ENCODE assay signal across 8 cellular contexts in genomic region chr12:123270380-123271181, GRCh38. TPM values are rescaled to one million over a fixed set of nuclear protein-coding genes. Genes with fewer than 3 reads are reported as not detected.
A peak's percentile ranks its signal among the peaks of the same experiment; 100 is the strongest.
DNase-seq lines count a peak whose midpoint lies in the region; ATAC-seq, FAIRE-seq and TF ChIP-seq lines count a peak whose summit lies in the region.

No MANE protein-coding gene starts in this region.

- 0 out of 2 replicates have a peak, but pooled peaks cover 6% of the 10 kb centered on the region for H3F3A ChIP-seq in Loucy (ENCODE audit: low read depth)

- H3K79me2 ChIP-seq in Loucy (ENCODE audit: insufficient read depth, low read length) (peaks cover 56% of the 10 kb centered on the region), GM12878 (ENCODE audit: control insufficient read depth, insufficient read depth, low read length) (peaks cover 27% of the 10 kb centered on the region)

- H3K27me3 Mint-ChIP-seq in CD4-positive, CD25-positive, alpha-beta regulatory T cell = peaks cover 11% of the 10 kb centered on the region

- H3K9me3 Mint-ChIP-seq in CD4-positive, CD25-positive, alpha-beta regulatory T cell = no peaks in the 10 kb centered on the region

- CTCF ChIA-PET in GM12878 (lab: Yijun Ruan, JAX) = interaction anchor here (0.7 to 2.1 kb wide), 8 partner anchors 22 to 332 kb away, joined by 3 to 9 read pairs (median 4); no protein-coding TSS in a partner anchor

- POLR2A ChIA-PET in GM12878 (lab: Charles Lee) = interaction anchor here (1.5 to 1.8 kb wide), 2 partner anchors 95 to 351 kb away, joined by 4 to 5 read pairs; no protein-coding TSS in a partner anchor

- TSS peak; percentile 54 for BruUV-seq in GM12878 (replicated peaks; lab: Mats Ljungman, UMichigan)

- SMC1A ChIA-PET in GM12878 (lab: Charles Lee; ENCODE audit: uncharacterized antibody, unreplicated experiment) = interaction anchor here (0.9 to 1.1 kb wide), 3 partner anchors 55 to 311 kb away, joined by 3 to 4 read pairs (median 3); no protein-coding TSS in a partner anchor

- no peaks in the 10 kb centered on the region for H3K36me3 Mint-ChIP-seq in CD4-positive, CD25-positive, alpha-beta regulatory T cell

- H3K27me3 ChIP-seq in CD4-positive, CD25-positive, alpha-beta regulatory T cell (ENCODE audit: control insufficient read depth, insufficient read depth, low read length) = no peaks in the 10 kb centered on the region
- H3K27me3 ChIP-seq in Loucy (ENCODE audit: insufficient read depth, low read length, poor library complexity, severe bottlenecking) (no peaks in the 10 kb centered on the region), GM12878 (replicated peaks in 1 of 2; ENCODE audit: control insufficient read depth in 2 of 2, insufficient read depth in 2 of 2, low read length in 1 of 2) (no peaks in the 10 kb centered on the region)

- peaks cover 0 to 24% (median 6%) of the 10 kb centered on the region in 4 donors for H3K4me1 Mint-ChIP-seq in CD4-positive, CD25-positive, alpha-beta regulatory T cell

- no peak for ATAC-seq in CD4-positive, CD25-positive, alpha-beta regulatory T cell (ENCODE audit: low read depth in 2 of 2)
- ATAC-seq in GM19397 (IDR thresholded peaks at IDR 0.05; ENCODE audit: unreplicated experiment) (peak; percentile 5), GM12878 (peak; percentile 9)

- H2AFZ ChIP-seq in Loucy (ENCODE audit: low read length) = peak overlapping the region; percentile 80
- peak overlapping the region; percentile 69 for H2AFZ ChIP-seq in GM12878 (ENCODE audit: control insufficient read depth, low read depth, low read length)

- FAIRE-seq in GM12878 (lab: Jason Lieb, UNC) = no peak

- no peaks in the 10 kb centered on the region for H3K9me2 ChIP-seq in Loucy (replicated peaks; ENCODE audit: low read depth, low read length)

- RAD21 ChIA-PET in GM12878 (lab: Charles Lee; ENCODE audit: unreplicated experiment) = interaction anchor here (0.7 to 1.5 kb wide), 6 partner anchors 33 to 311 kb away, joined by 3 to 4 read pairs (median 3); partner anchors contain the start of gene SNRNP35

- H3K4me2 ChIP-seq in Loucy (ENCODE audit: low read depth, low read length, poor library complexity, severe bottlenecking) = peak overlapping the region; percentile 90
- H3K4me2 ChIP-seq in GM12878 (ENCODE audit: control insufficient read depth, insufficient read depth) = peak overlapping the region; percentile 84

- TF ChIP-seq RAD21 in GM12878 (IDR thresholded peaks at IDR 0.05; ENCODE audit: insufficient read depth, low read depth, low read length) = no peak

- no peaks in the 10 kb centered on the region for H3K9me3 ChIP-seq in CD4-positive, CD25-positive, alpha-beta regulatory T cell (ENCODE audit: control insufficient read depth in 2 of 2, low read length in 2 of 2)
- H3K9me3 ChIP-seq in Loucy (ENCODE audit: insufficient read depth, low read depth, low read length) (no peaks in the 10 kb centered on the region), GM12878 (replicated peaks; ENCODE audit: control insufficient read depth, insufficient read depth, low read length) (no peaks in the 10 kb centered on the region)

- peak overlapping the region; percentile 78 to 91 (median 88) for H3K4me3 Mint-ChIP-seq in CD4-positive, CD25-positive, alpha-beta regulatory T cell

- H3K27ac ChIP-seq in CD4-positive, CD25-positive, alpha-beta regulatory T cell (ENCODE audit: insufficient read depth, low read length, poor library complexity, severe bottlenecking) = no peak overlapping the region
- H3K27ac ChIP-seq in GM12878 (ENCODE audit: control insufficient read depth, insufficient read depth) = peak overlapping the region; percentile 82

- H3K36me3 ChIP-seq in CD4-positive, CD25-positive, alpha-beta regulatory T cell (ENCODE audit: control insufficient read depth, insufficient read depth, low read length) = no peaks in the 10 kb centered on the region
- no peaks in the 10 kb centered on the region; the same call in 1 of the 2 replicates for H3K36me3 ChIP-seq in Loucy (ENCODE audit: insufficient read depth, low read length)
- no peaks in the 10 kb centered on the region; a peak in 1 of 4 replicates for H3K36me3 ChIP-seq in GM12878 (ENCODE audit: control insufficient read depth in 2 of 2, insufficient read depth in 2 of 2, low read length in 1 of 2)

- TF ChIP-seq POLR2A in GM12878 (IDR thresholded peaks at IDR 0.05; ENCODE audit: low read depth, low read length) = no peak

- no peak overlapping the region for H3K27ac Mint-ChIP-seq in CD4-positive, CD25-positive, alpha-beta regulatory T cell

- H3K9ac ChIP-seq in Loucy (ENCODE audit: low read depth, low read length, poor library complexity, severe bottlenecking) (peak overlapping the region; percentile 93), GM12878 (ENCODE audit: control insufficient read depth, insufficient read depth, low read length) (peak overlapping the region; percentile 93)

- H3K4me1 ChIP-seq in CD4-positive, CD25-positive, alpha-beta regulatory T cell (ENCODE audit: control insufficient read depth, insufficient read depth, low read length, poor library complexity, severe bottlenecking) = peaks cover 22% of the 10 kb centered on the region
- H3K4me1 ChIP-seq in Loucy (ENCODE audit: insufficient read depth, low read length, poor library complexity, severe bottlenecking) (peaks cover 34% of the 10 kb centered on the region), GM12878 (ENCODE audit: control insufficient read depth, insufficient read depth, low read length) (peaks cover 17% of the 10 kb centered on the region)

- intact Hi-C loops in GM12878 (cut with micrococcal nuclease; ENCODE audit: unreplicated experiment) = loop anchor here (2.0 kb wide), 2 partner anchors 198 to 312 kb away; no protein-coding TSS in a partner anchor

- H4K20me1 ChIP-seq in Loucy (ENCODE audit: insufficient read depth, low read length, poor library complexity, severe bottlenecking) = peaks cover 6% of the 10 kb centered on the region
- no peaks in the 10 kb centered on the region for H4K20me1 ChIP-seq in GM12878 (ENCODE audit: control insufficient read depth, insufficient read depth)

- 1% methylated on average over 42 of the region's 75 CpGs for WGBS in GM12878 (ENCODE audit: insufficient coverage, insufficient replicate concordance, low lambda C conversion rate, missing lambda C conversion rate)

- TF ChIP-seq EP300 in GM12878 (IDR thresholded peaks at IDR 0.05; ENCODE audit: borderline replicate concordance in 1 of 2, control insufficient read depth in 1 of 2, low read depth in 2 of 2, low read length in 2 of 2) = no peak

- peak overlapping the region; percentile 50 for H3K4me3 ChIP-seq in CD4-positive, CD25-positive, alpha-beta regulatory T cell (ENCODE audit: low read depth, low read length)
- H3K4me3 ChIP-seq in Loucy (ENCODE audit: low read length, poor library complexity, severe bottlenecking) (peak overlapping the region; percentile 92), GM12878 (peak overlapping the region; percentile 95)

- DNase-seq in CD4-positive, CD25-positive, alpha-beta regulatory T cell = no peak
- no peak for DNase-seq in GM12878 (ENCODE audit: low read depth, low spot score)
- DNase-seq in iris pigment epithelial cell (ENCODE audit: low read depth) = peak; percentile 34
- DNase-seq in stimulated activated CD8-positive, alpha-beta memory T cell treated with anti-CD3 and anti-CD28 coated beads, Interleukin-4, amount 100 ng/mL, for 48 hours = peak; percentile 48
- DNase-seq in GOT3 (lab: John Stamatoyannopoulos, UW) = no peak
- DNase-seq in NCI-H526 treated with DMSO at 0.1 percent for 48 hours (lab: John Stamatoyannopoulos, UW) = no peak

- in situ Hi-C loops in GM12878 (cut with MboI) = no loop called here

- no peak for TF ChIP-seq CTCF in Loucy (conservative IDR thresholded peaks at IDR 0.05; ENCODE audit: low read length)
- no peak for TF ChIP-seq CTCF in GM12878 (IDR thresholded peaks at IDR 0.05 in 2 of 3, conservative IDR thresholded peaks at IDR 0.05 in 1 of 3; ENCODE audit: control insufficient read depth in 2 of 3, extremely low read depth in 1 of 3, insufficient read depth in 1 of 3, low read depth in 3 of 3, low read length in 3 of 3)

RNA-seq across cellular contexts. Expression of gene CDK2AP1, which starts 1.1 kb away (rescaled TPM):
- 9.2 TPM for total RNA-seq in CD4-positive, CD25-positive, alpha-beta regulatory T cell
- polyA plus RNA-seq in CD4-positive, CD25-positive, alpha-beta regulatory T cell = 1 to 10 TPM; 1.0 to 6.5 (median 3.2) TPM
- total RNA-seq in GM12878 (2013; cell fraction: nucleolus; rRNA removed) = 8.6 and 9.0 TPM in 2 replicates
- 79.6 and 95.3 TPM in 2 replicates for total RNA-seq in GM12878 (2014; rRNA removed)
- total RNA-seq in GM12878 (2014; rRNA removed; fragmentation: Illumina TruSeq; extraction: Trizol) = 59.8 and 67.5 TPM in 2 replicates
- total RNA-seq in GM12878 (2021) = 62.9 and 63.6 TPM in 2 replicates
- polyA plus RNA-seq in GM12878 (2011; ENCODE audit: low read depth) = 27.6 TPM
- 86.1 and 108 TPM in 2 replicates for polyA plus RNA-seq in GM12878 (2011; rRNA removed)
- polyA plus RNA-seq in GM12878 (2011; cell fraction: cytosol; rRNA removed) = 35.8 and 36.9 TPM in 2 replicates
- 19.8 and 21.6 TPM in 2 replicates for polyA plus RNA-seq in GM12878 (2011; cell fraction: nucleus; rRNA removed)
- 35.6 and 37.0 TPM in 2 replicates for polyA plus RNA-seq in GM12878 (2012)
- polyA plus RNA-seq in GM12878 (2014; fragmentation: Illumina TruSeq; extraction: Trizol) = 108 and 120 TPM in 2 replicates
- 10 to 100 TPM; 42.4 to 54.7 TPM for polyA plus RNA-seq in GM12878 (2014; fragmentation: Nextera tagmentation; extraction: Ambion mirVana)
- polyA plus RNA-seq in GM12878 (2014; rRNA removed) = 66.9 and 74.3 TPM in 2 replicates
- polyA plus RNA-seq in GM12878 (2016; fragmentation: Nextera tagmentation; extraction: Ambion mirVana) = 10 to 100 TPM; 22.0 to 24.6 TPM
- 20.1 and 20.9 TPM in 2 replicates for polyA minus RNA-seq in GM12878 (2011; rRNA and poly(A)+ RNA removed)
- 10.7 and 13.2 TPM in 2 replicates for polyA minus RNA-seq in GM12878 (2011; cell fraction: cytosol; rRNA and poly(A)+ RNA removed)
- 4.4 and 5.5 TPM in 2 replicates for polyA minus RNA-seq in GM12878 (2011; cell fraction: nucleus; rRNA and poly(A)+ RNA removed)

RNA-seq across cellular contexts. Expression of gene MTRFR, which starts 37.3 kb away (rescaled TPM):
- 31.0 TPM for total RNA-seq in CD4-positive, CD25-positive, alpha-beta regulatory T cell
- polyA plus RNA-seq in CD4-positive, CD25-positive, alpha-beta regulatory T cell = 10 to 100 TPM; 32.8 to 46.4 (median 44.2) TPM
- 42.3 and 54.2 TPM in 2 replicates for total RNA-seq in GM12878 (2013; cell fraction: nucleolus; rRNA removed)
- total RNA-seq in GM12878 (2014; rRNA removed) (17.5 and 24.1 TPM in 2 replicates), GM12878 (2014; rRNA removed; fragmentation: Illumina TruSeq; extraction: Trizol) (30.7 and 31.1 TPM in 2 replicates), GM12878 (2021) (14.9 and 15.6 TPM in 2 replicates)
- 6.1 TPM for polyA plus RNA-seq in GM12878 (2011; ENCODE audit: low read depth)
- polyA plus RNA-seq in GM12878 (2011; rRNA removed) (9.7 and 12.2 TPM in 2 replicates), GM12878 (2014; fragmentation: Illumina TruSeq; extraction: Trizol) (24.5 and 27.8 TPM in 2 replicates), GM12878 (2014; fragmentation: Nextera tagmentation; extraction: Ambion mirVana) (10 to 100 TPM; 30.8 to 33.4 TPM), GM12878 (2014; rRNA removed) (21.0 and 25.0 TPM in 2 replicates), GM12878 (2016; fragmentation: Nextera tagmentation; extraction: Ambion mirVana) (10 to 100 TPM; 25.2 to 25.5 TPM)
- polyA plus RNA-seq in GM12878 (2011; cell fraction: cytosol; rRNA removed) = 18.9 and 21.0 TPM in 2 replicates
- polyA plus RNA-seq in GM12878 (2011; cell fraction: nucleus; rRNA removed) = 6.0 and 6.6 TPM in 2 replicates
- 11.5 and 16.0 TPM in 2 replicates for polyA plus RNA-seq in GM12878 (2012)
- polyA minus RNA-seq in GM12878 (2011; rRNA and poly(A)+ RNA removed) = 16.4 and 27.2 TPM in 2 replicates
- polyA minus RNA-seq in GM12878 (2011; cell fraction: cytosol; rRNA and poly(A)+ RNA removed) = 9.9 and 11.5 TPM in 2 replicates
- polyA minus RNA-seq in GM12878 (2011; cell fraction: nucleus; rRNA and poly(A)+ RNA removed) = 12.7 and 28.5 TPM in 2 replicates

RNA-seq across cellular contexts. Expression of gene MPHOSPH9, which starts 37.6 kb away (rescaled TPM):
- 83.5 TPM for total RNA-seq in CD4-positive, CD25-positive, alpha-beta regulatory T cell
- 10 to 100 TPM; 30.9 to 50.6 (median 41.0) TPM for polyA plus RNA-seq in CD4-positive, CD25-positive, alpha-beta regulatory T cell
- 267 and 281 TPM in 2 replicates for total RNA-seq in GM12878 (2013; cell fraction: nucleolus; rRNA removed)
- total RNA-seq in GM12878 (2014; rRNA removed) = 53.5 and 66.9 TPM in 2 replicates
- total RNA-seq in GM12878 (2014; rRNA removed; fragmentation: Illumina TruSeq; extraction: Trizol) = 72.2 and 80.2 TPM in 2 replicates
- 41.9 and 45.2 TPM in 2 replicates for total RNA-seq in GM12878 (2021)
- 13.0 TPM for polyA plus RNA-seq in GM12878 (2011; ENCODE audit: low read depth)
- polyA plus RNA-seq in GM12878 (2011; rRNA removed) = 45.3 and 67.6 TPM in 2 replicates
- polyA plus RNA-seq in GM12878 (2011; cell fraction: cytosol; rRNA removed) = 12.3 and 12.7 TPM in 2 replicates
- 42.7 and 44.0 TPM in 2 replicates for polyA plus RNA-seq in GM12878 (2011; cell fraction: nucleus; rRNA removed)
- polyA plus RNA-seq in GM12878 (2012) = 18.1 and 20.8 TPM in 2 replicates
- 46.2 and 55.8 TPM in 2 replicates for polyA plus RNA-seq in GM12878 (2014; fragmentation: Illumina TruSeq; extraction: Trizol)
- 10 to 100 TPM; 11.5 to 13.3 TPM for polyA plus RNA-seq in GM12878 (2014; fragmentation: Nextera tagmentation; extraction: Ambion mirVana)
- 35.9 and 44.8 TPM in 2 replicates for polyA plus RNA-seq in GM12878 (2014; rRNA removed)
- polyA plus RNA-seq in GM12878 (2016; fragmentation: Nextera tagmentation; extraction: Ambion mirVana) = 10 to 100 TPM; 51.2 to 58.1 TPM
- 34.7 and 51.7 TPM in 2 replicates for polyA minus RNA-seq in GM12878 (2011; rRNA and poly(A)+ RNA removed)
- polyA minus RNA-seq in GM12878 (2011; cell fraction: cytosol; rRNA and poly(A)+ RNA removed) = 17.0 and 30.4 TPM in 2 replicates
- polyA minus RNA-seq in GM12878 (2011; cell fraction: nucleus; rRNA and poly(A)+ RNA removed) = 42.7 and 62.7 TPM in 2 replicates

Comparison
In these comparisons a context has a peak if more than half of its experiments do, and no peak if none do; other contexts are left out.
1. ATAC-seq: peak in GM19397 (single experiment) and GM12878 (single experiment); none in CD4-positive, CD25-positive, alpha-beta regulatory T cell (0 of 2).
2. DNase-seq: peak in iris pigment epithelial cell (single experiment) and stimulated activated CD8-positive, alpha-beta memory T cell treated with anti-CD3 and anti-CD28 coated beads, Interleukin-4, amount 100 ng/mL, for 48 hours (single experiment); none in CD4-positive, CD25-positive, alpha-beta regulatory T cell (0 of 3), GM12878 (single experiment), GOT3 (single experiment) and NCI-H526 treated with DMSO at 0.1 percent for 48 hours (single experiment).
3. Peak in every context shown above with its lines, with median percentiles within 50 percentile points of each other: H3K4me3 ChIP-seq.